1 cellular context compared by ENCODE assay signal in genomic region chr17:64020068-64020766, GRCh38.
TF ChIP-seq lines count a peak whose summit lies in the region.

TSS of gene ICAM2 (minus strand) at chr17:64020633. CDS start at chr17:64006691, 13,942 bp downstream.

TF ChIP-seq in GM12878, 131 proteins besides CTCF, POLR2A, EP300 and RAD21 (continued from another document and continues in another):
- TF ChIP-seq BCLAF1 (IDR thresholded peaks at IDR 0.05) (no peak), RBBP5 (conservative IDR thresholded peaks at IDR 0.05) (no peak), IKZF2 (IDR thresholded peaks at IDR 0.05) (peak; percentile 68 to 69; a peak in 2 of 4 replicates), ZNF207 (IDR thresholded peaks at IDR 0.05; ENCODE audit: borderline replicate concordance) (0 out of 2 replicates have a peak, but pooled peaks have one; percentile 21), MEF2A (IDR thresholded peaks at IDR 0.05; ENCODE audit: insufficient read depth, low read depth, low read length) (peak; percentile 13; the same call in 1 of the 2 replicates), SUZ12 (IDR thresholded peaks at IDR 0.05; ENCODE audit: unreplicated experiment) (no peak), BRCA1 (IDR thresholded peaks at IDR 0.05; ENCODE audit: low read depth, low read length) (no peak), ZNF217 (IDR thresholded peaks at IDR 0.05) (peak; percentile 58; the same call in 1 of the 2 replicates), RB1 (IDR thresholded peaks at IDR 0.05; ENCODE audit: borderline replicate concordance) (no peak), NRF1 (conservative IDR thresholded peaks at IDR 0.05; ENCODE audit: low read depth, low read length) (0 out of 2 replicates have a peak, but pooled peaks have one; percentile 2), USF1 (IDR thresholded peaks at IDR 0.05; ENCODE audit: borderline replicate concordance, extremely low read length, insufficient read depth, low read depth, low read length) (peak; percentile 80), ATF3 (IDR thresholded peaks at IDR 0.05; ENCODE audit: borderline replicate concordance, extremely low read depth, low read depth, low read length) (no peak), PKNOX1 (IDR thresholded peaks at IDR 0.05) (peak; percentile 41), SIX5 (IDR thresholded peaks at IDR 0.05; ENCODE audit: low read depth, low read length, severe bottlenecking) (no peak), SREBF1 (IDR thresholded peaks at IDR 0.05; ENCODE audit: low read length) (no peak), BHLHE40 (IDR thresholded peaks at IDR 0.05; ENCODE audit: borderline replicate concordance in 1 of 2, low read depth in 2 of 2, low read length in 1 of 2) (0 out of 4 replicates have a peak, but pooled peaks of 1 of the 2 experiments have one; percentile 3), HCFC1 (IDR thresholded peaks at IDR 0.05; ENCODE audit: low read length) (no peak), BACH1 (IDR thresholded peaks at IDR 0.05; ENCODE audit: borderline replicate concordance) (peak; percentile 84; the same call in 1 of the 2 replicates), EED (IDR thresholded peaks at IDR 0.05; ENCODE audit: low read depth) (peak; percentile 53; the same call in 1 of the 2 replicates), CHD4 (IDR thresholded peaks at IDR 0.05) (no peak), ZNF622 (IDR thresholded peaks at IDR 0.05) (no peak), MYC (IDR thresholded peaks at IDR 0.05; ENCODE audit: insufficient read depth, insufficient read length, insufficient replicate concordance, low read length, severe bottlenecking) (no peak), ZSCAN29 (IDR thresholded peaks at IDR 0.05) (no peak), POU2F2 (IDR thresholded peaks at IDR 0.05; ENCODE audit: borderline replicate concordance, low read depth, low read length) (peak; percentile 51; the same call in 2 of the 3 replicates), DPF2 (IDR thresholded peaks at IDR 0.05) (peak; percentile 71), PAX5 (IDR thresholded peaks at IDR 0.05; ENCODE audit: borderline replicate concordance, low read depth, low read length) (peak; percentile 64; the same call in 1 of the 2 replicates), TBL1XR1 (IDR thresholded peaks at IDR 0.05; ENCODE audit: low read depth, low read length) (no peak; the same call in 1 of the 2 replicates), YBX1 (IDR thresholded peaks at IDR 0.05) (no peak), ZNF24 (IDR thresholded peaks at IDR 0.05) (no peak), NKRF (conservative IDR thresholded peaks at IDR 0.05) (peak; percentile 69; the same call in 1 of the 2 replicates), MTA3 (IDR thresholded peaks at IDR 0.05; ENCODE audit: borderline replicate concordance, low read length) (no peak; the same call in 1 of the 2 replicates), MTA2 (IDR thresholded peaks at IDR 0.05; ENCODE audit: low read depth) (no peak), CEBPZ (IDR thresholded peaks at IDR 0.05; ENCODE audit: low read depth, low read length) (no peak), RUNX3 (IDR thresholded peaks at IDR 0.05; ENCODE audit: low read length) (peak; percentile 63)
- TF ChIP-seq, protein P1, sequence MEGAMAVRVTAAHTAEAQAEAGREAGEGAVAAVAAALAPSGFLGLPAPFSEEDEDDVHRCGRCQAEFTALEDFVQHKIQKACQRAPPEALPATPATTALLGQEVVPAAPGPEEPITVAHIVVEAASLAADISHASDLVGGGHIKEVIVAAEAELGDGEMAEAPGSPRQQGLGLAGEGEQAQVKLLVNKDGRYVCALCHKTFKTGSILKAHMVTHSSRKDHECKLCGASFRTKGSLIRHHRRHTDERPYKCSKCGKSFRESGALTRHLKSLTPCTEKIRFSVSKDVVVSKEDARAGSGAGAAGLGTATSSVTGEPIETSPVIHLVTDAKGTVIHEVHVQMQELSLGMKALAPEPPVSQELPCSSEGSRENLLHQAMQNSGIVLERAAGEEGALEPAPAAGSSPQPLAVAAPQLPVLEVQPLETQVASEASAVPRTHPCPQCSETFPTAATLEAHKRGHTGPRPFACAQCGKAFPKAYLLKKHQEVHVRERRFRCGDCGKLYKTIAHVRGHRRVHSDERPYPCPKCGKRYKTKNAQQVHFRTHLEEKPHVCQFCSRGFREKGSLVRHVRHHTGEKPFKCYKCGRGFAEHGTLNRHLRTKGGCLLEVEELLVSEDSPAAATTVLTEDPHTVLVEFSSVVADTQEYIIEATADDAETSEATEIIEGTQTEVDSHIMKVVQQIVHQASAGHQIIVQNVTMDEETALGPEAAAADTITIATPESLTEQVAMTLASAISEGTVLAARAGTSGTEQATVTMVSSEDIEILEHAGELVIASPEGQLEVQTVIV (IDR thresholded peaks at IDR 0.05; ENCODE audit: borderline replicate concordance, partially characterized antibody), result no peak
- TF ChIP-seq, protein P2, sequence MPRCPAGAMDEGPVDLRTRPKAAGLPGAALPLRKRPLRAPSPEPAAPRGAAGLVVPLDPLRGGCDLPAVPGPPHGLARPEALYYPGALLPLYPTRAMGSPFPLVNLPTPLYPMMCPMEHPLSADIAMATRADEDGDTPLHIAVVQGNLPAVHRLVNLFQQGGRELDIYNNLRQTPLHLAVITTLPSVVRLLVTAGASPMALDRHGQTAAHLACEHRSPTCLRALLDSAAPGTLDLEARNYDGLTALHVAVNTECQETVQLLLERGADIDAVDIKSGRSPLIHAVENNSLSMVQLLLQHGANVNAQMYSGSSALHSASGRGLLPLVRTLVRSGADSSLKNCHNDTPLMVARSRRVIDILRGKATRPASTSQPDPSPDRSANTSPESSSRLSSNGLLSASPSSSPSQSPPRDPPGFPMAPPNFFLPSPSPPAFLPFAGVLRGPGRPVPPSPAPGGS (IDR thresholded peaks at IDR 0.05; ENCODE audit: borderline replicate concordance, insufficient read depth, low read depth, low read length, poor library complexity, severe bottlenecking), result peak; percentile 46
- TF ChIP-seq, protein P3, sequence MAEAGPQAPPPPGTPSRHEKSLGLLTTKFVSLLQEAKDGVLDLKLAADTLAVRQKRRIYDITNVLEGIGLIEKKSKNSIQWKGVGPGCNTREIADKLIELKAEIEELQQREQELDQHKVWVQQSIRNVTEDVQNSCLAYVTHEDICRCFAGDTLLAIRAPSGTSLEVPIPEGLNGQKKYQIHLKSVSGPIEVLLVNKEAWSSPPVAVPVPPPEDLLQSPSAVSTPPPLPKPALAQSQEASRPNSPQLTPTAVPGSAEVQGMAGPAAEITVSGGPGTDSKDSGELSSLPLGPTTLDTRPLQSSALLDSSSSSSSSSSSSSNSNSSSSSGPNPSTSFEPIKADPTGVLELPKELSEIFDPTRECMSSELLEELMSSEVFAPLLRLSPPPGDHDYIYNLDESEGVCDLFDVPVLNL (IDR thresholded peaks at IDR 0.05; ENCODE audit: low read depth, low read length), result no peak
- TF ChIP-seq, protein P4, sequence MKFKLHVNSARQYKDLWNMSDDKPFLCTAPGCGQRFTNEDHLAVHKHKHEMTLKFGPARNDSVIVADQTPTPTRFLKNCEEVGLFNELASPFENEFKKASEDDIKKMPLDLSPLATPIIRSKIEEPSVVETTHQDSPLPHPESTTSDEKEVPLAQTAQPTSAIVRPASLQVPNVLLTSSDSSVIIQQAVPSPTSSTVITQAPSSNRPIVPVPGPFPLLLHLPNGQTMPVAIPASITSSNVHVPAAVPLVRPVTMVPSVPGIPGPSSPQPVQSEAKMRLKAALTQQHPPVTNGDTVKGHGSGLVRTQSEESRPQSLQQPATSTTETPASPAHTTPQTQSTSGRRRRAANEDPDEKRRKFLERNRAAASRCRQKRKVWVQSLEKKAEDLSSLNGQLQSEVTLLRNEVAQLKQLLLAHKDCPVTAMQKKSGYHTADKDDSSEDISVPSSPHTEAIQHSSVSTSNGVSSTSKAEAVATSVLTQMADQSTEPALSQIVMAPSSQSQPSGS (IDR thresholded peaks at IDR 0.05; ENCODE audit: low read length), result no peak; the same call in 1 of the 2 replicates
- TF ChIP-seq, protein P5, sequence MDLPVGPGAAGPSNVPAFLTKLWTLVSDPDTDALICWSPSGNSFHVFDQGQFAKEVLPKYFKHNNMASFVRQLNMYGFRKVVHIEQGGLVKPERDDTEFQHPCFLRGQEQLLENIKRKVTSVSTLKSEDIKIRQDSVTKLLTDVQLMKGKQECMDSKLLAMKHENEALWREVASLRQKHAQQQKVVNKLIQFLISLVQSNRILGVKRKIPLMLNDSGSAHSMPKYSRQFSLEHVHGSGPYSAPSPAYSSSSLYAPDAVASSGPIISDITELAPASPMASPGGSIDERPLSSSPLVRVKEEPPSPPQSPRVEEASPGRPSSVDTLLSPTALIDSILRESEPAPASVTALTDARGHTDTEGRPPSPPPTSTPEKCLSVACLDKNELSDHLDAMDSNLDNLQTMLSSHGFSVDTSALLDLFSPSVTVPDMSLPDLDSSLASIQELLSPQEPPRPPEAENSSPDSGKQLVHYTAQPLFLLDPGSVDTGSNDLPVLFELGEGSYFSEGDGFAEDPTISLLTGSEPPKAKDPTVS (IDR thresholded peaks at IDR 0.05; ENCODE audit: low read depth, low read length), result no peak
